1 cellular context compared by ENCODE assay signal in the genomic region with DNA sequence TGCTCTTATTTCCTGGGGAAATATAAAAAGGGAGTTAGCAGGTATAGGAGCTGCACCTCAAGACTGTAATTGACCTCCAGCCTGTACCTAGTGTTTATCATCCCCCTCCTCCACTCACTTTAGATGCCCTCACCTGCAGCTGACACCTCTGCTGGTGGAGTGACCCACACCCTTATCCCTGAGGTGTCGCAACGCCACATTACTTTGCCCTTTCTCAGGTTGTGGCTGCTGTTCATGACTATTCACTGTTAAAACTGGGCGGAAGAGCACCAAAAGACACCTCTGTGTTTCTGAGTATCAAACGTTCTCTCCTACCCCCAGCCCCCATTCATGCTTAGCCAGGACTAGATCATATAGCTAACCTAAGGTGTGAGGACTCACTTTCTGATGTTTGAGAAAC.
TF ChIP-seq lines count a peak whose summit lies in the region.

No MANE protein-coding gene starts in this region.

TF ChIP-seq in H1, 55 proteins besides CTCF, POLR2A, EP300 and RAD21:
- TF ChIP-seq HDAC2 (IDR thresholded peaks at IDR 0.05; ENCODE audit: borderline replicate concordance in 1 of 2, low read depth in 2 of 2, low read length in 2 of 2): no peak
- TF ChIP-seq CEBPB (IDR thresholded peaks at IDR 0.05; ENCODE audit: low read depth, low read length): no peak
- no peak for TF ChIP-seq CBX5 (IDR thresholded peaks at IDR 0.05; ENCODE audit: low read depth, low read length)
- TF ChIP-seq ZNF274 (IDR thresholded peaks at IDR 0.05; ENCODE audit: borderline replicate concordance, extremely low read depth, low read length): no peak
- TF ChIP-seq RXRA (IDR thresholded peaks at IDR 0.05; ENCODE audit: insufficient read depth, low read depth, low read length): no peak
- no peak for TF ChIP-seq POU5F1 (IDR thresholded peaks at IDR 0.05; ENCODE audit: low read depth, low read length)
- no peak for TF ChIP-seq SP1 (IDR thresholded peaks at IDR 0.05; ENCODE audit: low read depth, low read length)
- TF ChIP-seq PHF8 (conservative IDR thresholded peaks at IDR 0.05; ENCODE audit: low read depth, low read length): no peak
